1 cellular context compared by ENCODE assay signal in the genomic region with DNA sequence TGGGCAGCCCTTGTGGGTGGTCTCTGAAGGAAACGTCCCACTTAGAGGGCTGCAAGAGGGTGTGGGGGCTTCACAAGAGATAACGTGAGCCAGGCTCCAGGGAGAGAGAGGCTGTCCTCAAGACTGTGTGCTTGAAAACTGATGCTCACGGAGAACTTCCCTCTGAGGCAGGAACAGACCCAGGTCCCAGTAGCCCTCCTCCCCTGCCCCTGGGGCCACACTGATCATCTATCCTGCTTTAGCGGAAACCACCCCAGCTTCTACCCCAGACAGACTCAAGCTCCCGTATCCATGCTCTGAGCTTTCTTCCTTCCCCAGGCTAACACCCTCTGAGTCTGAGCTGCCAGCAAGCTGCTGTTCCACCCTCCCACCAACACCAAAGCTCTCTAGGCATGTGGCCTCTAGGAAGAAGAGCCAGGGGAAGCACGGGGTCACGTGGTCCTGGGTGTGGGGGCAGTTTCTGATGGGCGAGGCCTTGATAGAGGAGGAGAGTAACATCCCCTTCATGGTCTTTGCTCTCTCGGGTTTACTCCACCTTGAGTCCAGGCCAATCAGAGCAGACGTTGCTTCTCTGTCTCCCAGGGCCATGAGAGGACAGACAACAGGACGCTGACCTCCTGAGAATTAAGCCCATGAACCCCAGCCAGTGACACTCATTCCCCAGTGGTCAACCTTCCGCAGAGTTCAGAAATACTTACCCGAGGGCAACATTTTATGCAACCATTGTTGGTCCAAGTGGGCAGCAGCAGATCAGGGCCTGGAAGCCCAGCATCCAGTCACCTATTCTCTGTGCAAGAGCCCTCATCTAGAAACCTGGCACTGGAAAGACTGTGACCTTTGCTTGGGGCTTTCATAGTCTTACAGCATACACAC.
TF ChIP-seq lines count a peak whose summit lies in the region.

No MANE protein-coding gene starts in this region.

TF ChIP-seq in GM12878, 131 proteins besides CTCF, POLR2A, EP300 and RAD21 (continues in another document):
- TF ChIP-seq TAF1 (IDR thresholded peaks at IDR 0.05; ENCODE audit: borderline replicate concordance, low read depth, low read length) = peak; percentile 98
- TF ChIP-seq CBX5 (IDR thresholded peaks at IDR 0.05; ENCODE audit: low read depth) = no peak
- peak; percentile 44 to 66; a peak in 3 of 4 replicates for TF ChIP-seq IKZF2 (IDR thresholded peaks at IDR 0.05)
- peak; percentile 74; the same call in 1 of the 2 replicates for TF ChIP-seq NR2F1 (conservative IDR thresholded peaks at IDR 0.05)
- peak; percentile 13; the same call in 1 of the 2 replicates for TF ChIP-seq SMC3 (IDR thresholded peaks at IDR 0.05; ENCODE audit: borderline replicate concordance, low read length)
- TF ChIP-seq NR2C2 (IDR thresholded peaks at IDR 0.05; ENCODE audit: borderline replicate concordance, control insufficient read depth, insufficient read length, low read depth) = no peak
- peak; percentile 76 for TF ChIP-seq PAX5 (IDR thresholded peaks at IDR 0.05; ENCODE audit: borderline replicate concordance, low read depth, low read length)
- TF ChIP-seq, protein P1, sequence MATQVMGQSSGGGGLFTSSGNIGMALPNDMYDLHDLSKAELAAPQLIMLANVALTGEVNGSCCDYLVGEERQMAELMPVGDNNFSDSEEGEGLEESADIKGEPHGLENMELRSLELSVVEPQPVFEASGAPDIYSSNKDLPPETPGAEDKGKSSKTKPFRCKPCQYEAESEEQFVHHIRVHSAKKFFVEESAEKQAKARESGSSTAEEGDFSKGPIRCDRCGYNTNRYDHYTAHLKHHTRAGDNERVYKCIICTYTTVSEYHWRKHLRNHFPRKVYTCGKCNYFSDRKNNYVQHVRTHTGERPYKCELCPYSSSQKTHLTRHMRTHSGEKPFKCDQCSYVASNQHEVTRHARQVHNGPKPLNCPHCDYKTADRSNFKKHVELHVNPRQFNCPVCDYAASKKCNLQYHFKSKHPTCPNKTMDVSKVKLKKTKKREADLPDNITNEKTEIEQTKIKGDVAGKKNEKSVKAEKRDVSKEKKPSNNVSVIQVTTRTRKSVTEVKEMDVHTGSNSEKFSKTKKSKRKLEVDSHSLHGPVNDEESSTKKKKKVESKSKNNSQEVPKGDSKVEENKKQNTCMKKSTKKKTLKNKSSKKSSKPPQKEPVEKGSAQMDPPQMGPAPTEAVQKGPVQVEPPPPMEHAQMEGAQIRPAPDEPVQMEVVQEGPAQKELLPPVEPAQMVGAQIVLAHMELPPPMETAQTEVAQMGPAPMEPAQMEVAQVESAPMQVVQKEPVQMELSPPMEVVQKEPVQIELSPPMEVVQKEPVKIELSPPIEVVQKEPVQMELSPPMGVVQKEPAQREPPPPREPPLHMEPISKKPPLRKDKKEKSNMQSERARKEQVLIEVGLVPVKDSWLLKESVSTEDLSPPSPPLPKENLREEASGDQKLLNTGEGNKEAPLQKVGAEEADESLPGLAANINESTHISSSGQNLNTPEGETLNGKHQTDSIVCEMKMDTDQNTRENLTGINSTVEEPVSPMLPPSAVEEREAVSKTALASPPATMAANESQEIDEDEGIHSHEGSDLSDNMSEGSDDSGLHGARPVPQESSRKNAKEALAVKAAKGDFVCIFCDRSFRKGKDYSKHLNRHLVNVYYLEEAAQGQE (IDR thresholded peaks at IDR 0.05; ENCODE audit: low read depth, low read length) = no peak
- peak; percentile 98 for TF ChIP-seq PML (IDR thresholded peaks at IDR 0.05; ENCODE audit: low read length)
- no peak; the same call in 1 of the 2 replicates for TF ChIP-seq WRNIP1 (IDR thresholded peaks at IDR 0.05; ENCODE audit: borderline replicate concordance, low read depth, low read length)
- TF ChIP-seq, protein P2, sequence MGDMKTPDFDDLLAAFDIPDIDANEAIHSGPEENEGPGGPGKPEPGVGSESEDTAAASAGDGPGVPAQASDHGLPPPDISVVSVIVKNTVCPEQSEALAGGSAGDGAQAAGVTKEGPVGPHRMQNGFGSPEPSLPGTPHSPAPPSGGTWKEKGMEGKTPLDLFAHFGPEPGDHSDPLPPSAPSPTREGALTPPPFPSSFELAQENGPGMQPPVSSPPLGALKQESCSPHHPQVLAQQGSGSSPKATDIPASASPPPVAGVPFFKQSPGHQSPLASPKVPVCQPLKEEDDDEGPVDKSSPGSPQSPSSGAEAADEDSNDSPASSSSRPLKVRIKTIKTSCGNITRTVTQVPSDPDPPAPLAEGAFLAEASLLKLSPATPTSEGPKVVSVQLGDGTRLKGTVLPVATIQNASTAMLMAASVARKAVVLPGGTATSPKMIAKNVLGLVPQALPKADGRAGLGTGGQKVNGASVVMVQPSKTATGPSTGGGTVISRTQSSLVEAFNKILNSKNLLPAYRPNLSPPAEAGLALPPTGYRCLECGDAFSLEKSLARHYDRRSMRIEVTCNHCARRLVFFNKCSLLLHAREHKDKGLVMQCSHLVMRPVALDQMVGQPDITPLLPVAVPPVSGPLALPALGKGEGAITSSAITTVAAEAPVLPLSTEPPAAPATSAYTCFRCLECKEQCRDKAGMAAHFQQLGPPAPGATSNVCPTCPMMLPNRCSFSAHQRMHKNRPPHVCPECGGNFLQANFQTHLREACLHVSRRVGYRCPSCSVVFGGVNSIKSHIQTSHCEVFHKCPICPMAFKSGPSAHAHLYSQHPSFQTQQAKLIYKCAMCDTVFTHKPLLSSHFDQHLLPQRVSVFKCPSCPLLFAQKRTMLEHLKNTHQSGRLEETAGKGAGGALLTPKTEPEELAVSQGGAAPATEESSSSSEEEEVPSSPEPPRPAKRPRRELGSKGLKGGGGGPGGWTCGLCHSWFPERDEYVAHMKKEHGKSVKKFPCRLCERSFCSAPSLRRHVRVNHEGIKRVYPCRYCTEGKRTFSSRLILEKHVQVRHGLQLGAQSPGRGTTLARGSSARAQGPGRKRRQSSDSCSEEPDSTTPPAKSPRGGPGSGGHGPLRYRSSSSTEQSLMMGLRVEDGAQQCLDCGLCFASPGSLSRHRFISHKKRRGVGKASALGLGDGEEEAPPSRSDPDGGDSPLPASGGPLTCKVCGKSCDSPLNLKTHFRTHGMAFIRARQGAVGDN (IDR thresholded peaks at IDR 0.05) = peak; percentile 92
- peak; percentile 57; the same call in 1 of the 2 replicates for TF ChIP-seq RUNX3 (IDR thresholded peaks at IDR 0.05; ENCODE audit: low read length)
- TF ChIP-seq, protein P3, sequence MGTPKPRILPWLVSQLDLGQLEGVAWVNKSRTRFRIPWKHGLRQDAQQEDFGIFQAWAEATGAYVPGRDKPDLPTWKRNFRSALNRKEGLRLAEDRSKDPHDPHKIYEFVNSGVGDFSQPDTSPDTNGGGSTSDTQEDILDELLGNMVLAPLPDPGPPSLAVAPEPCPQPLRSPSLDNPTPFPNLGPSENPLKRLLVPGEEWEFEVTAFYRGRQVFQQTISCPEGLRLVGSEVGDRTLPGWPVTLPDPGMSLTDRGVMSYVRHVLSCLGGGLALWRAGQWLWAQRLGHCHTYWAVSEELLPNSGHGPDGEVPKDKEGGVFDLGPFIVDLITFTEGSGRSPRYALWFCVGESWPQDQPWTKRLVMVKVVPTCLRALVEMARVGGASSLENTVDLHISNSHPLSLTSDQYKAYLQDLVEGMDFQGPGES (IDR thresholded peaks at IDR 0.05) = no peak
- no peak for TF ChIP-seq JUND (IDR thresholded peaks at IDR 0.05; ENCODE audit: low read depth, low read length)
- TF ChIP-seq SREBF1 (IDR thresholded peaks at IDR 0.05; ENCODE audit: low read length) = no peak
- peak; percentile 91; the same call in 2 of the 3 replicates for TF ChIP-seq POU2F2 (IDR thresholded peaks at IDR 0.05; ENCODE audit: borderline replicate concordance, low read depth, low read length)
- TF ChIP-seq CREB1 (IDR thresholded peaks at IDR 0.05; ENCODE audit: low read depth) = peak; percentile 50
- TF ChIP-seq, protein P4, sequence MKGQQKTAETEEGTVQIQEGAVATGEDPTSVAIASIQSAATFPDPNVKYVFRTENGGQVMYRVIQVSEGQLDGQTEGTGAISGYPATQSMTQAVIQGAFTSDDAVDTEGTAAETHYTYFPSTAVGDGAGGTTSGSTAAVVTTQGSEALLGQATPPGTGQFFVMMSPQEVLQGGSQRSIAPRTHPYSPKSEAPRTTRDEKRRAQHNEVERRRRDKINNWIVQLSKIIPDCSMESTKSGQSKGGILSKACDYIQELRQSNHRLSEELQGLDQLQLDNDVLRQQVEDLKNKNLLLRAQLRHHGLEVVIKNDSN (IDR thresholded peaks at IDR 0.05; ENCODE audit: borderline replicate concordance, extremely low read length, insufficient read depth, low read depth, low read length) = peak; percentile 96
- TF ChIP-seq ASH2L (IDR thresholded peaks at IDR 0.05; ENCODE audit: borderline replicate concordance, low read depth) = no peak
- TF ChIP-seq, protein P5, sequence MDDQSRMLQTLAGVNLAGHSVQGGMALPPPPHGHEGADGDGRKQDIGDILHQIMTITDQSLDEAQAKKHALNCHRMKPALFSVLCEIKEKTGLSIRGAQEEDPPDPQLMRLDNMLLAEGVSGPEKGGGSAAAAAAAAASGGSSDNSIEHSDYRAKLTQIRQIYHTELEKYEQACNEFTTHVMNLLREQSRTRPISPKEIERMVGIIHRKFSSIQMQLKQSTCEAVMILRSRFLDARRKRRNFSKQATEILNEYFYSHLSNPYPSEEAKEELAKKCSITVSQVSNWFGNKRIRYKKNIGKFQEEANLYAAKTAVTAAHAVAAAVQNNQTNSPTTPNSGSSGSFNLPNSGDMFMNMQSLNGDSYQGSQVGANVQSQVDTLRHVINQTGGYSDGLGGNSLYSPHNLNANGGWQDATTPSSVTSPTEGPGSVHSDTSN (IDR thresholded peaks at IDR 0.05; ENCODE audit: insufficient replicate concordance, low read depth, low read length) = peak; percentile 1
- TF ChIP-seq HCFC1 (IDR thresholded peaks at IDR 0.05; ENCODE audit: low read length) = no peak; the same call in none of the 2 replicates
- no peak for TF ChIP-seq DPF2 (IDR thresholded peaks at IDR 0.05)
- TF ChIP-seq, protein P6, sequence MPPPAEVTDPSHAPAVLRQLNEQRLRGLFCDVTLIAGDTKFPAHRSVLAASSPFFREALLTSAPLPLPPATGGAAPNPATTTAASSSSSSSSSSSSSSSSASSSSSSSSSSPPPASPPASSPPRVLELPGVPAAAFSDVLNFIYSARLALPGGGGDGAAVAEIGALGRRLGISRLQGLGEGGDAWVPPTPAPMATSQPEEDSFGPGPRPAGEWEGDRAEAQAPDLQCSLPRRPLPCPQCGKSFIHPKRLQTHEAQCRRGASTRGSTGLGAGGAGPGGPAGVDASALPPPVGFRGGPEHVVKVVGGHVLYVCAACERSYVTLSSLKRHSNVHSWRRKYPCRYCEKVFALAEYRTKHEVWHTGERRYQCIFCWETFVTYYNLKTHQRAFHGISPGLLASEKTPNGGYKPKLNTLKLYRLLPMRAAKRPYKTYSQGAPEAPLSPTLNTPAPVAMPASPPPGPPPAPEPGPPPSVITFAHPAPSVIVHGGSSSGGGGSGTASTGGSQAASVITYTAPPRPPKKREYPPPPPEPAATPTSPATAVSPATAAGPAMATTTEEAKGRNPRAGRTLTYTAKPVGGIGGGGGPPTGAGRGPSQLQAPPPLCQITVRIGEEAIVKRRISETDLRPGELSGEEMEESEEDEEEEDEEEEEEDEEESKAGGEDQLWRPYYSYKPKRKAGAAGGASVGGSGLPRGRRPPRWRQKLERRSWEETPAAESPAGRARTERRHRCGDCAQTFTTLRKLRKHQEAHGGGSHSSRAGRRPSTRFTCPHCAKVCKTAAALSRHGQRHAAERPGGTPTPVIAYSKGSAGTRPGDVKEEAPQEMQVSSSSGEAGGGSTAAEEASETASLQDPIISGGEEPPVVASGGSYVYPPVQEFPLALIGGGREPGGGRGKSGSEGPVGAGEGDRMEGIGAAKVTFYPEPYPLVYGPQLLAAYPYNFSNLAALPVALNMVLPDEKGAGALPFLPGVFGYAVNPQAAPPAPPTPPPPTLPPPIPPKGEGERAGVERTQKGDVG (CRISPR knock-in tag; IDR thresholded peaks at IDR 0.05) = 0 out of 2 replicates have a peak, but pooled peaks have one; percentile 57
- TF ChIP-seq CHD2 (IDR thresholded peaks at IDR 0.05; ENCODE audit: borderline replicate concordance, low read depth, low read length) = 0 out of 2 replicates have a peak, but pooled peaks have one; percentile 32
- peak; percentile 93 for TF ChIP-seq SMAD1 (IDR thresholded peaks at IDR 0.05; ENCODE audit: low read depth, partially characterized antibody)
- TF ChIP-seq MTA3 (IDR thresholded peaks at IDR 0.05; ENCODE audit: borderline replicate concordance, low read length) = 0 out of 2 replicates have a peak, but pooled peaks have one; percentile 78
- TF ChIP-seq, protein P7, sequence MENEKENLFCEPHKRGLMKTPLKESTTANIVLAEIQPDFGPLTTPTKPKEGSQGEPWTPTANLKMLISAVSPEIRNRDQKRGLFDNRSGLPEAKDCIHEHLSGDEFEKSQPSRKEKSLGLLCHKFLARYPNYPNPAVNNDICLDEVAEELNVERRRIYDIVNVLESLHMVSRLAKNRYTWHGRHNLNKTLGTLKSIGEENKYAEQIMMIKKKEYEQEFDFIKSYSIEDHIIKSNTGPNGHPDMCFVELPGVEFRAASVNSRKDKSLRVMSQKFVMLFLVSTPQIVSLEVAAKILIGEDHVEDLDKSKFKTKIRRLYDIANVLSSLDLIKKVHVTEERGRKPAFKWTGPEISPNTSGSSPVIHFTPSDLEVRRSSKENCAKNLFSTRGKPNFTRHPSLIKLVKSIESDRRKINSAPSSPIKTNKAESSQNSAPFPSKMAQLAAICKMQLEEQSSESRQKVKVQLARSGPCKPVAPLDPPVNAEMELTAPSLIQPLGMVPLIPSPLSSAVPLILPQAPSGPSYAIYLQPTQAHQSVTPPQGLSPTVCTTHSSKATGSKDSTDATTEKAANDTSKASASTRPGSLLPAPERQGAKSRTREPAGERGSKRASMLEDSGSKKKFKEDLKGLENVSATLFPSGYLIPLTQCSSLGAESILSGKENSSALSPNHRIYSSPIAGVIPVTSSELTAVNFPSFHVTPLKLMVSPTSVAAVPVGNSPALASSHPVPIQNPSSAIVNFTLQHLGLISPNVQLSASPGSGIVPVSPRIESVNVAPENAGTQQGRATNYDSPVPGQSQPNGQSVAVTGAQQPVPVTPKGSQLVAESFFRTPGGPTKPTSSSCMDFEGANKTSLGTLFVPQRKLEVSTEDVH (IDR thresholded peaks at IDR 0.05; ENCODE audit: low read depth, partially characterized antibody) = no peak
- TF ChIP-seq POLR2AphosphoS5 (IDR thresholded peaks at IDR 0.05; ENCODE audit: low read length) = peak; percentile 99
- TF ChIP-seq, protein P8, sequence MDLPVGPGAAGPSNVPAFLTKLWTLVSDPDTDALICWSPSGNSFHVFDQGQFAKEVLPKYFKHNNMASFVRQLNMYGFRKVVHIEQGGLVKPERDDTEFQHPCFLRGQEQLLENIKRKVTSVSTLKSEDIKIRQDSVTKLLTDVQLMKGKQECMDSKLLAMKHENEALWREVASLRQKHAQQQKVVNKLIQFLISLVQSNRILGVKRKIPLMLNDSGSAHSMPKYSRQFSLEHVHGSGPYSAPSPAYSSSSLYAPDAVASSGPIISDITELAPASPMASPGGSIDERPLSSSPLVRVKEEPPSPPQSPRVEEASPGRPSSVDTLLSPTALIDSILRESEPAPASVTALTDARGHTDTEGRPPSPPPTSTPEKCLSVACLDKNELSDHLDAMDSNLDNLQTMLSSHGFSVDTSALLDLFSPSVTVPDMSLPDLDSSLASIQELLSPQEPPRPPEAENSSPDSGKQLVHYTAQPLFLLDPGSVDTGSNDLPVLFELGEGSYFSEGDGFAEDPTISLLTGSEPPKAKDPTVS (IDR thresholded peaks at IDR 0.05; ENCODE audit: low read depth, low read length) = no peak
- 0 out of 2 replicates have a peak, but pooled peaks have one; percentile 66 for TF ChIP-seq TBL1XR1 (IDR thresholded peaks at IDR 0.05; ENCODE audit: low read depth, low read length)
